16 cellular contexts compared by ENCODE assay signal in the genomic region with DNA sequence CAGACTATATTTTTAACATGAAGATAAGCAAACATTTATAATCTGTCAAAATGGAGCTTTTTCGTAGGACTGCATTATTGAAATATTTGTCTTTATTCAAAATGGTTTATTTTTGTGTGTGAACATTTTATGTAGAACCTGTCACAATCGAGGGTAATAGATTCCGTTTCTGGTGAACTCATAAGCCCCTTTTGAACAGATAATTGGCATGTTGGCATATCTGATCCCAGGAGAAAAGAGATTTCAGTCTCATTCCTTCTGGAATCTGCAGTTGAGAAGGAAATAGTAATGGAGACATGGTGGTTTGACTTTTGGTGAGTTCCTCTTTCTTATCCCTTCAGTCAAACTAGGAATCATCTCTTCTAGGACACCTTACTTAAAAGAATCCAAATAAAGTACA.
DNase-seq lines count a peak whose midpoint lies in the region; ATAC-seq, FAIRE-seq and TF ChIP-seq lines count a peak whose summit lies in the region.
"Had no signal": no experiment of that assay in that cellular context is flagged by ENCODE, and none has a peak within 500 bp of the region (broad histone marks: within the 10 kb centered on the region; RNA-seq: fewer than 3 reads in every experiment).

No MANE protein-coding gene starts in this region.

- H3K9me3 Mint-ChIP-seq in HFFc6 (no peaks in the 10 kb centered on the region), astrocyte (ENCODE audit: unreplicated experiment) (no peaks in the 10 kb centered on the region)
- H3K9me3 Mint-ChIP-seq in stimulated activated effector memory CD8-positive, alpha-beta T cell treated with anti-CD3 and anti-CD28 coated beads, Interleukin-12 subunit alpha, Interleukin-12 subunit beta, amount 100 ng/mL, for 72 hours, result peaks cover 9% of the 10 kb centered on the region

- DNase-seq in HFFc6 (no peak), astrocyte (ENCODE audit: low read depth) (no peak), GM13976 (ENCODE audit: low spot score) (no peak), NCI-H187 treated with DMSO at 0.1 percent for 48 hours (lab: John Stamatoyannopoulos, UW) (no peak)
- no peak for DNase-seq in stimulated activated effector memory CD8-positive, alpha-beta T cell treated with anti-CD3 and anti-CD28 coated beads, Interleukin-12 subunit alpha, Interleukin-12 subunit beta, amount 100 ng/mL, for 72 hours (ENCODE audit: low spot score in 2 of 2)
- DNase-seq: BE2C; CD4-positive, alpha-beta memory T cell; DMS79 had no signal

- no peak for FAIRE-seq in astrocyte (lab: Jason Lieb, UNC)
- FAIRE-seq: GM12878, GM19239 had no signal

- H3K27me3 Mint-ChIP-seq in HFFc6 (ENCODE audit: insufficient read depth) (no peaks in the 10 kb centered on the region), astrocyte (ENCODE audit: low read depth, unreplicated experiment) (no peaks in the 10 kb centered on the region)
- H3K27me3 Mint-ChIP-seq: CD4-positive, alpha-beta memory T cell; IgD-negative memory B cell had no signal

- H2AFZ ChIP-seq in OCI-LY3 (ENCODE audit: low read depth, low read length) (no peak overlapping the region), astrocyte (ENCODE audit: low read depth, low read length) (no peak overlapping the region)

- H3K36me3 Mint-ChIP-seq in HFFc6 (ENCODE audit: low read depth) (no peaks in the 10 kb centered on the region), astrocyte (ENCODE audit: low read depth, unreplicated experiment) (no peaks in the 10 kb centered on the region)
- H3K36me3 Mint-ChIP-seq in stimulated activated effector memory CD8-positive, alpha-beta T cell treated with anti-CD3 and anti-CD28 coated beads, Interleukin-12 subunit alpha, Interleukin-12 subunit beta, amount 100 ng/mL, for 72 hours, result peaks cover 5% of the 10 kb centered on the region
- H3K36me3 Mint-ChIP-seq: IgD-negative memory B cell had no signal

- H3K79me2 ChIP-seq in OCI-LY3 (ENCODE audit: low read length) (no peaks in the 10 kb centered on the region), astrocyte (ENCODE audit: insufficient read depth, low read length) (no peaks in the 10 kb centered on the region)

- no peak overlapping the region for H3K9ac ChIP-seq in OCI-LY3 (ENCODE audit: low read length)
- no peak overlapping the region for H3K9ac ChIP-seq in astrocyte (ENCODE audit: low read length)
- H3K9ac ChIP-seq: KMS-11 had no signal

- in situ Hi-C loops in GM13976 (cut with MboI; ENCODE audit: low sequenced_read_pairs, unreplicated experiment), result no loop called here

- TF ChIP-seq CTCF in HFFc6 (IDR thresholded peaks at IDR 0.05) (no peak), OCI-LY3 (IDR thresholded peaks at IDR 0.05; ENCODE audit: low read depth, low read length) (no peak), astrocyte (IDR thresholded peaks at IDR 0.05; ENCODE audit: insufficient read depth, low read depth, low read length) (no peak), GM13976 (IDR thresholded peaks at IDR 0.05; ENCODE audit: borderline replicate concordance, control extremely low read depth, extremely low read depth, insufficient read depth, missing control alignments) (no peak)

- H3K36me3 ChIP-seq in OCI-LY3 (replicated peaks; ENCODE audit: low read depth, low read length) (peaks cover 7% of the 10 kb centered on the region), astrocyte (ENCODE audit: insufficient read depth, low read length) (no peaks in the 10 kb centered on the region)
- H3K36me3 ChIP-seq: BE2C had no signal

- no peaks in the 10 kb centered on the region for H4K20me1 ChIP-seq in OCI-LY3 (ENCODE audit: insufficient read depth, low read length)
- H4K20me1 ChIP-seq in astrocyte (ENCODE audit: insufficient read depth, low read length), result no peaks in the 10 kb centered on the region

- H3K4me1 Mint-ChIP-seq in HFFc6 (ENCODE audit: low read depth) (peaks cover 32% of the 10 kb centered on the region), astrocyte (ENCODE audit: low read depth, unreplicated experiment) (peaks cover 10% of the 10 kb centered on the region)
- H3K4me1 Mint-ChIP-seq in stimulated activated effector memory CD8-positive, alpha-beta T cell treated with anti-CD3 and anti-CD28 coated beads, Interleukin-12 subunit alpha, Interleukin-12 subunit beta, amount 100 ng/mL, for 72 hours, result peaks cover 14% of the 10 kb centered on the region

- peaks cover 18% of the 10 kb centered on the region for H3K4me1 ChIP-seq in OCI-LY3 (ENCODE audit: low read length)
- no peaks in the 10 kb centered on the region for H3K4me1 ChIP-seq in astrocyte (ENCODE audit: insufficient read depth, low read length)

- peak overlapping the region; percentile 5 for H3K4me2 ChIP-seq in OCI-LY3 (ENCODE audit: low read length)
- H3K4me2 ChIP-seq in astrocyte (ENCODE audit: low read length), result no peak overlapping the region
- H3K4me2 ChIP-seq: KMS-11 had no signal

- H3K9me3 ChIP-seq in OCI-LY3 (ENCODE audit: insufficient read depth, low read length) (no peaks in the 10 kb centered on the region), astrocyte (ENCODE audit: insufficient read depth, low read depth, low read length) (no peaks in the 10 kb centered on the region)
- H3K9me3 ChIP-seq: A549, BE2C had no signal

- peak overlapping the region; percentile 72; the same call in 1 of the 2 replicates for H3K27ac Mint-ChIP-seq in HFFc6
- H3K27ac Mint-ChIP-seq in astrocyte (ENCODE audit: unreplicated experiment), result peak overlapping the region; percentile 42
- peak overlapping the region; percentile 81 for H3K27ac Mint-ChIP-seq in stimulated activated effector memory CD8-positive, alpha-beta T cell treated with anti-CD3 and anti-CD28 coated beads, Interleukin-12 subunit alpha, Interleukin-12 subunit beta, amount 100 ng/mL, for 72 hours
- H3K27ac Mint-ChIP-seq: IgD-negative memory B cell had no signal

- H3K27ac ChIP-seq in OCI-LY3 (ENCODE audit: low read length) (peak overlapping the region; percentile 40; the same call in 1 of the 2 replicates), astrocyte (ENCODE audit: low read depth, low read length) (no peak overlapping the region)
- H3K27ac ChIP-seq: C4-2B, KMS-11 had no signal

- no peak overlapping the region for H3K4me3 ChIP-seq in OCI-LY3 (ENCODE audit: low read length)
- no peak overlapping the region for H3K4me3 ChIP-seq in astrocyte (ENCODE audit: insufficient read depth, low read depth, low read length)
- H3K4me3 ChIP-seq: A549, GM12878 had no signal

- H3K27me3 ChIP-seq in OCI-LY3 (ENCODE audit: low read depth, low read length) (no peaks in the 10 kb centered on the region), astrocyte (ENCODE audit: insufficient read depth, low read length) (no peaks in the 10 kb centered on the region)
- H3K27me3 ChIP-seq: BE2C had no signal

- no peak overlapping the region for H3K4me3 Mint-ChIP-seq in HFFc6
- no peak overlapping the region for H3K4me3 Mint-ChIP-seq in astrocyte (ENCODE audit: unreplicated experiment)
- no peak overlapping the region for H3K4me3 Mint-ChIP-seq in stimulated activated effector memory CD8-positive, alpha-beta T cell treated with anti-CD3 and anti-CD28 coated beads, Interleukin-12 subunit alpha, Interleukin-12 subunit beta, amount 100 ng/mL, for 72 hours
- H3K4me3 Mint-ChIP-seq: CD4-positive, alpha-beta memory T cell; IgD-negative memory B cell had no signal

- no peak for ATAC-seq in stimulated activated effector memory CD8-positive, alpha-beta T cell treated with anti-CD3 and anti-CD28 coated beads, Interleukin-12 subunit alpha, Interleukin-12 subunit beta, amount 100 ng/mL, for 72 hours
- no peak for ATAC-seq in GM19324 (IDR thresholded peaks at IDR 0.05; ENCODE audit: low FRiP score, unreplicated experiment)
